8 cellular contexts compared by ENCODE assay signal in genomic region chr3:53347261-53348064, GRCh38. TPM values are rescaled to one million over a fixed set of nuclear protein-coding genes. Genes with fewer than 3 reads are reported as not detected.
DNase-seq lines count a peak whose midpoint lies in the region; ATAC-seq and TF ChIP-seq lines count a peak whose summit lies in the region.

Gene DCP1A (minus strand): TSS chr3:53347543. CDS start chr3:53347517, 26 bp downstream.

- peak in 1 of 4 donors; percentile 87 for TF ChIP-seq EP300 in upper lobe of left lung (IDR thresholded peaks at IDR 0.05)

- H3K36me3 Mint-ChIP-seq in T-cell, result peaks cover 13% of the 10 kb centered on the region

- H3K27ac ChIP-seq in adrenal gland (peak within 1 kb of the TSS; percentile 82 to 99 (median 96)), heart left ventricle (peak within 1 kb of the TSS; percentile 80 to 98 (median 93)), upper lobe of left lung (peak within 1 kb of the TSS; percentile 90 to 98 (median 94))

- H3K27ac Mint-ChIP-seq in T-cell, result peak within 1 kb of the TSS; percentile 99

- CTCF ChIA-PET in T-cell (lab: Charles Lee), result interaction anchor here (0.5 to 1.3 kb wide), 3 partner anchors 8 to 26 kb away, joined by 4 to 5 read pairs (median 4); no protein-coding TSS in a partner anchor

- H3K4me1 ChIP-seq in adrenal gland (replicated peaks in 1 of 2), result peaks cover 11 to 38% of the 10 kb centered on the region in 2 donors
- peaks cover 2 to 39% (median 31%) of the 10 kb centered on the region in 12 donors for H3K4me1 ChIP-seq in heart left ventricle
- H3K4me1 ChIP-seq in upper lobe of left lung, result peaks cover 21 to 29% (median 26%) of the 10 kb centered on the region in 4 donors

- H3K27me3 ChIP-seq in adrenal gland (no peaks in the 10 kb centered on the region), heart left ventricle (no peaks in the 10 kb centered on the region), upper lobe of left lung (no peaks in the 10 kb centered on the region)

- no peaks in the 10 kb centered on the region for H3K27me3 Mint-ChIP-seq in T-cell

- no peaks in the 10 kb centered on the region for H3K9me3 Mint-ChIP-seq in T-cell

- POLR2A ChIA-PET in T-cell (lab: Charles Lee), result interaction anchor here in 1 of 2 donors (0.5 kb wide), 1 partner anchor 83 kb away, joined by 3 read pairs; no protein-coding TSS in a partner anchor

- H3K9me3 ChIP-seq in adrenal gland (replicated peaks in 1 of 3) (no peaks in the 10 kb centered on the region), heart left ventricle (no peaks in the 10 kb centered on the region), upper lobe of left lung (no peaks in the 10 kb centered on the region)

- H3K4me3 Mint-ChIP-seq in T-cell, result peak within 1 kb of the TSS; percentile 97 to 99 (median 98)

- WGBS in adrenal gland, 4 donors, result 0 to 1% (median 0%) methylated on average over 9 to 61 of the region's 61 CpGs
- WGBS in heart left ventricle, 4 donors, result 0 to 2% (median 1%) methylated on average over 33 to 61 of the region's 61 CpGs
- WGBS in upper lobe of left lung, 2 donors, result 1% methylated on average over 16 to 50 of the region's 61 CpGs

- TF ChIP-seq POLR2A in adrenal gland (IDR thresholded peaks at IDR 0.05) (peak; percentile 91 to 96), heart left ventricle (IDR thresholded peaks at IDR 0.05) (peak in 1 of 2 donors; percentile 81), upper lobe of left lung (IDR thresholded peaks at IDR 0.05) (peak; percentile 32 to 92 (median 82))

- H3K4me3 ChIP-seq in GM12875 (ENCODE audit: low read depth, low read length) (peak within 1 kb of the TSS; percentile 72), adrenal gland (peak within 1 kb of the TSS; percentile 46 to 98 (median 88)), heart left ventricle (peak within 1 kb of the TSS; percentile 63 to 96 (median 88)), upper lobe of left lung (peak within 1 kb of the TSS; percentile 65 to 96 (median 68))

- TF ChIP-seq CTCF in GM12875 (IDR thresholded peaks at IDR 0.05; ENCODE audit: borderline replicate concordance, insufficient read depth, low read depth, low read length) (no peak), adrenal gland (IDR thresholded peaks at IDR 0.05) (peak in 2 of 6 experiments; percentile 14 to 24), heart left ventricle (IDR thresholded peaks at IDR 0.05) (peak in 2 of 12 donors; percentile 7 to 8), upper lobe of left lung (IDR thresholded peaks at IDR 0.05) (peak in 3 of 6 experiments; percentile 5 to 30 (median 29))

- H3K36me3 ChIP-seq in adrenal gland (replicated peaks in 1 of 2) (peaks cover 0 to 9% of the 10 kb centered on the region in 2 donors), heart left ventricle (peaks cover 0 to 25% (median 16%) of the 10 kb centered on the region in 9 donors), upper lobe of left lung (peaks cover 0 to 18% (median 2%) of the 10 kb centered on the region in 4 donors)

- ATAC-seq in HG02763 (IDR thresholded peaks at IDR 0.05; ENCODE audit: unreplicated experiment) (peak; percentile 96), T-cell (replicated peaks in 1 of 4) (peak; percentile 96 to 97 (median 96)), heart left ventricle (peak; percentile 99), upper lobe of left lung (ENCODE audit: low FRiP score in 2 of 2) (peak; percentile 99)

- DNase-seq in NCI-H1417 treated with DMSO at 0.1 percent for 48 hours (lab: John Stamatoyannopoulos, UW), result peak; percentile 50
- peak; percentile 92 to 97 (median 94) for DNase-seq in T-cell
- peak; percentile 95 to 98 (median 97) for DNase-seq in adrenal gland
- DNase-seq in heart left ventricle, result peak; percentile 96 to 97 (median 96)
- DNase-seq in posterior cingulate gyrus, result peak; percentile 92 to 99 (median 94)
- peak; percentile 96 to 99 for DNase-seq in upper lobe of left lung

- H3K4me1 Mint-ChIP-seq in T-cell, result peaks cover 39 to 46% (median 44%) of the 10 kb centered on the region in 3 donors

- intact Hi-C loops in adrenal gland (cut with DNase I) (loop anchor here in 1 of 2 donors (10.0 kb wide), 1 partner anchor 53 kb away; no protein-coding TSS in a partner anchor), heart left ventricle (cut with DNase I) (loop anchor here in 2 of 10 donors (5.0 to 10.0 kb wide), 2 partner anchors 223 to 545 kb away; partner anchors contain the start of gene SELENOK (in 2 of the 2)), posterior cingulate gyrus (cut with DNase I) (loop anchor here (2.0 to 5.0 kb wide), 4 partner anchors 40 to 533 kb away; no protein-coding TSS in a partner anchor)

RNA-seq across cellular contexts. Expression of gene DCP1A, which starts in this region (rescaled TPM):
- total RNA-seq in T-cell (10 to 100 TPM; 32.2 to 44.2 (median 39.7) TPM), adrenal gland (10 to 100 TPM; 14.7 to 31.0 (median 26.2) TPM), heart left ventricle (10 to 100 TPM; 13.2 to 23.7 (median 16.9) TPM), upper lobe of left lung (10 to 100 TPM; 12.2 to 21.1 (median 18.7) TPM)
- polyA plus RNA-seq in adrenal gland (10 to 100 TPM in 2 of 3 donors, 1 to 10 TPM in 1; 9.3 to 19.4 (median 17.3) TPM), heart left ventricle (10 to 100 TPM in 1 of 2 donors, 1 to 10 TPM in 1; 5.8 to 10.8 TPM)

Comparison
In these comparisons a context has a peak if more than half of its experiments do, and no peak if none do; other contexts are left out.
1. Peak in every context shown above with its lines: DNase-seq, ATAC-seq, H3K4me3 ChIP-seq and H3K27ac ChIP-seq.